ENCODE assay signal across 10 cellular contexts in genomic region chrX:19513383-19513782, GRCh38.
DNase-seq lines count a peak whose midpoint lies in the region; ATAC-seq and TF ChIP-seq lines count a peak whose summit lies in the region.
"Had no signal": no experiment of that assay in that cellular context is flagged by ENCODE, and none has a peak within 500 bp of the region (broad histone marks: within the 10 kb centered on the region; RNA-seq: fewer than 3 reads in every experiment).

No MANE protein-coding gene starts in this region.

- no peaks in the 10 kb centered on the region for H3K4me1 ChIP-seq in RWPE2 (ENCODE audit: insufficient read depth, poor library complexity, severe bottlenecking)

- no peaks in the 10 kb centered on the region for H3K36me3 ChIP-seq in RWPE2 (ENCODE audit: low read depth)

- peak; percentile 38; the same call in 1 of the 3 replicates for ATAC-seq in RWPE2 (ENCODE audit: low read depth)
- ATAC-seq in GM21825 (IDR thresholded peaks at IDR 0.05; ENCODE audit: unreplicated experiment): no peak
- ATAC-seq: activated naive CD4-positive, alpha-beta T cell treated with anti-CD3 and anti-CD28 coated beads, Interleukin-2, amount 50 U/mL, for 72 hours had no signal

- H3K27ac ChIP-seq in RWPE2 (ENCODE audit: poor library complexity, severe bottlenecking): no peak overlapping the region

- no peaks in the 10 kb centered on the region for H3K9me3 ChIP-seq in RWPE2 (ENCODE audit: severe bottlenecking)

- TF ChIP-seq CTCF in RWPE2 (IDR thresholded peaks at IDR 0.05; ENCODE audit: poor library complexity, severe bottlenecking): no peak

- no peak overlapping the region for H3K4me3 ChIP-seq in RWPE2 (ENCODE audit: severe bottlenecking)

- DNase-seq in DMS114 treated with DMSO at 0.1 percent for 48 hours (lab: John Stamatoyannopoulos, UW; ENCODE audit: unreplicated experiment) (peak; percentile 10), NCI-H1092 (lab: John Stamatoyannopoulos, UW) (peak; percentile 26), RWPE2 (ENCODE audit: low spot score) (no peak), left kidney (ENCODE audit: low read depth, low spot score) (peak; percentile 30), cortex of kidney (lab: John Stamatoyannopoulos, UW) (no peak), AG08395 (ENCODE audit: low spot score) (no peak), UCSD-AML1 (lab: John Stamatoyannopoulos, UW; ENCODE audit: unreplicated experiment) (no peak)
- DNase-seq: naive B cell had no signal

- H3K27me3 ChIP-seq in RWPE2 (ENCODE audit: insufficient read depth, poor library complexity, severe bottlenecking): peaks cover 3% of the 10 kb centered on the region

Comparison
In these comparisons a context has a peak if more than half of its experiments do, and no peak if none do; other contexts are left out.
1. DNase-seq: peak in DMS114 treated with DMSO at 0.1 percent for 48 hours (single experiment), NCI-H1092 (single experiment) and left kidney (single experiment); none in RWPE2 (single experiment), cortex of kidney (single experiment), AG08395 (single experiment) and UCSD-AML1 (single experiment).